ENCODE assay signal across 26 cellular contexts in genomic region chr9:95831810-95832209, GRCh38.
"Had no signal": no experiment of that assay in that cellular context is flagged by ENCODE, and none has a peak within 500 bp of the region (broad histone marks: within the 10 kb centered on the region; RNA-seq: fewer than 3 reads in every experiment).

No MANE protein-coding gene starts in this region.

- H3K4me1 ChIP-seq: psoas muscle, suprapubic skin had no signal

- H3K36me3 Mint-ChIP-seq: activated naive CD8-positive, alpha-beta T cell treated with anti-CD3 and anti-CD28 coated beads for 36 hours; mesothelial cell of epicardium; natural killer cell had no signal

- DNase-seq: activated CD4-positive, alpha-beta T cell treated with anti-CD3 and anti-CD28 coated beads for 4 hours; activated CD4-positive, alpha-beta T cell treated with anti-CD3 and anti-CD28 coated beads, Interleukin-2, amount 50 U/mL, for 4 hours; activated naive CD4-positive, alpha-beta T cell; activated naive CD8-positive, alpha-beta T cell treated with anti-CD3 and anti-CD28 coated beads for 36 hours; activated T-cell treated with anti-CD3 and anti-CD28 coated beads for 4 hours; activated T-cell treated with anti-CD3 and anti-CD28 coated beads, Interleukin-2, amount 50 U/mL, for 72 hours; adrenal gland; central memory CD4-positive, alpha-beta T cell; effector CD8-positive, alpha-beta T cell; esophagus squamous epithelium; foreskin melanocyte; kidney glomerular epithelial cell; left ventricle myocardium superior; mammary epithelial cell; natural killer cell; psoas muscle; stimulated activated CD4-positive, alpha-beta T cell treated with anti-CD3 and anti-CD28 coated beads, Interleukin-12 subunit alpha, Interleukin-12 subunit beta, amount 100 ng/mL, for 4 hours; stimulated activated CD4-positive, alpha-beta T cell treated with anti-CD3 and anti-CD28 coated beads, Interleukin-4, amount 100 ng/mL, for 1 hour; stimulated activated naive CD8-positive, alpha-beta T cell treated with anti-CD3 and anti-CD28 coated beads, Interleukin-15, amount 100 ng/mL, for 72 hours had no signal

- H3K9me3 ChIP-seq: adrenal gland, esophagus squamous epithelium, psoas muscle, suprapubic skin, tibial nerve had no signal

- H3K27me3 ChIP-seq: adrenal gland, esophagus squamous epithelium, suprapubic skin, tibial nerve had no signal

- ATAC-seq: activated T-cell treated with anti-CD3 and anti-CD28 coated beads, Interleukin-2, amount 50 U/mL, for 72 hours; left ventricle myocardium superior; natural killer cell; psoas muscle; stimulated activated naive CD8-positive, alpha-beta T cell treated with anti-CD3 and anti-CD28 coated beads, Interleukin-15, amount 100 ng/mL, for 72 hours had no signal

- FAIRE-seq: endometrium had no signal

- H3K9me3 Mint-ChIP-seq: activated naive CD8-positive, alpha-beta T cell treated with anti-CD3 and anti-CD28 coated beads for 36 hours; activated T-cell treated with anti-CD3 and anti-CD28 coated beads, Interleukin-2, amount 50 U/mL, for 72 hours; mesothelial cell of epicardium; natural killer cell; stimulated activated naive CD8-positive, alpha-beta T cell treated with anti-CD3 and anti-CD28 coated beads, Interleukin-15, amount 100 ng/mL, for 72 hours had no signal

- H3K4me3 Mint-ChIP-seq: activated naive CD8-positive, alpha-beta T cell treated with anti-CD3 and anti-CD28 coated beads for 36 hours; activated T-cell treated with anti-CD3 and anti-CD28 coated beads, Interleukin-2, amount 50 U/mL, for 72 hours; mesothelial cell of epicardium; natural killer cell; stimulated activated naive CD8-positive, alpha-beta T cell treated with anti-CD3 and anti-CD28 coated beads, Interleukin-15, amount 100 ng/mL, for 72 hours had no signal

- H3K4me3 ChIP-seq: adrenal gland, esophagus squamous epithelium, psoas muscle, SK-N-MC, suprapubic skin, tibial nerve had no signal

- H3K27me3 Mint-ChIP-seq: activated naive CD8-positive, alpha-beta T cell treated with anti-CD3 and anti-CD28 coated beads for 36 hours had no signal

- H3K36me3 ChIP-seq: adrenal gland, esophagus squamous epithelium, suprapubic skin, tibial nerve had no signal

- H3K27ac ChIP-seq: epithelial cell of prostate, psoas muscle, SK-N-MC, suprapubic skin, VCaP had no signal

- H3K27ac Mint-ChIP-seq: activated naive CD8-positive, alpha-beta T cell treated with anti-CD3 and anti-CD28 coated beads for 36 hours; activated T-cell treated with anti-CD3 and anti-CD28 coated beads, Interleukin-2, amount 50 U/mL, for 72 hours; mesothelial cell of epicardium; natural killer cell; stimulated activated naive CD8-positive, alpha-beta T cell treated with anti-CD3 and anti-CD28 coated beads, Interleukin-15, amount 100 ng/mL, for 72 hours had no signal
